ENCODE assay signal across 9 cellular contexts in genomic region chr7:27723086-27723485, GRCh38. TPM values are rescaled to one million over a fixed set of nuclear protein-coding genes. Genes with fewer than 3 reads are reported as not detected.
DNase-seq lines count a peak whose midpoint lies in the region; ATAC-seq and TF ChIP-seq lines count a peak whose summit lies in the region.
"Had no signal": no experiment of that assay in that cellular context is flagged by ENCODE, and none has a peak within 500 bp of the region (broad histone marks: within the 10 kb centered on the region; RNA-seq: fewer than 3 reads in every experiment).

No MANE protein-coding gene starts in this region.

- H3K36me3 ChIP-seq in Panc1 (ENCODE audit: control insufficient read depth, insufficient read depth, low read length): no peaks in the 10 kb centered on the region
- no peaks in the 10 kb centered on the region for H3K36me3 ChIP-seq in CD8-positive, alpha-beta memory T cell (ENCODE audit: insufficient read depth, low read length)

- no peak overlapping the region for H3K18ac ChIP-seq in H9 (ENCODE audit: insufficient read length, low read depth, low read length)

- in situ Hi-C loops in Panc1 (cut with HindIII; ENCODE audit: low pct_unique_long_range_greater_than_20kb, low sequenced_read_pairs): no loop called here
- in situ Hi-C loops in GM13976 (cut with MboI; ENCODE audit: low sequenced_read_pairs, unreplicated experiment): no loop called here

- H3K27ac ChIP-seq in H9 (ENCODE audit: insufficient read length, low read depth, low read length): no peak overlapping the region
- H3K27ac ChIP-seq in Panc1 (ENCODE audit: low read length): no peak overlapping the region
- H3K27ac ChIP-seq in CD8-positive, alpha-beta memory T cell (ENCODE audit: low read depth, low read length): no peak overlapping the region

- ATAC-seq in Panc1 (peak; percentile 91), left cardiac atrium (peak; percentile 67 to 75), GM21786 (IDR thresholded peaks at IDR 0.05; ENCODE audit: unreplicated experiment) (no peak)

- H3K9me3 ChIP-seq in H9 (ENCODE audit: control insufficient read depth, low read depth, low read length) (no peaks in the 10 kb centered on the region), Panc1 (ENCODE audit: control insufficient read depth, insufficient read depth, low read depth, low read length) (no peaks in the 10 kb centered on the region)
- no peaks in the 10 kb centered on the region for H3K9me3 ChIP-seq in CD8-positive, alpha-beta memory T cell (ENCODE audit: low read length)

- no peak overlapping the region for H4K5ac ChIP-seq in H9 (ENCODE audit: insufficient read length, low read depth, low read length)

- H3K9me3 Mint-ChIP-seq in H9: no peaks in the 10 kb centered on the region
- H3K9me3 Mint-ChIP-seq in CD8-positive, alpha-beta memory T cell: no peaks in the 10 kb centered on the region
- H3K9me3 Mint-ChIP-seq: nephron had no signal

- H3K23me2 ChIP-seq in H9 (ENCODE audit: insufficient read length, low read depth, low read length, poor library complexity, severe bottlenecking): no peaks in the 10 kb centered on the region

- H3K4me1 ChIP-seq in H9 (ENCODE audit: insufficient read depth, low read length): no peaks in the 10 kb centered on the region
- H3K4me1 ChIP-seq in Panc1 (ENCODE audit: control insufficient read depth, insufficient read depth, low read length): no peaks in the 10 kb centered on the region
- no peaks in the 10 kb centered on the region for H3K4me1 ChIP-seq in CD8-positive, alpha-beta memory T cell (ENCODE audit: insufficient read depth, low read length)

- peaks cover 29% of the 10 kb centered on the region for H3K27me3 Mint-ChIP-seq in H9 (ENCODE audit: low read depth)
- peaks cover 0 to 1% of the 10 kb centered on the region in 2 donors for H3K27me3 Mint-ChIP-seq in CD8-positive, alpha-beta memory T cell

- no peaks in the 10 kb centered on the region for H4K20me1 ChIP-seq in H9 (ENCODE audit: control insufficient read depth, insufficient read depth, insufficient read length)

- no peak overlapping the region for H2BK120ac ChIP-seq in H9 (ENCODE audit: low read depth, low read length, poor library complexity, severe bottlenecking)

- H3K14ac ChIP-seq in H9 (ENCODE audit: insufficient read depth, low read length): no peak overlapping the region

- CTCF ChIA-PET in Panc1 (lab: Charles Lee): no interaction called here
- CTCF ChIA-PET in CD8-positive, alpha-beta memory T cell (lab: Charles Lee): no interaction called here

- H3K79me1 ChIP-seq in H9 (ENCODE audit: insufficient read depth, low read depth, low read length, poor library complexity, severe bottlenecking): no peaks in the 10 kb centered on the region

- no peak overlapping the region for H2BK5ac ChIP-seq in H9 (ENCODE audit: insufficient read length, low read length)

- no peak overlapping the region for H2AFZ ChIP-seq in H9 (ENCODE audit: low read length)

- H3K56ac ChIP-seq in H9 (ENCODE audit: insufficient read length, low read depth, low read length): no peak overlapping the region

- H3K4me3 ChIP-seq in AG09309 (ENCODE audit: control insufficient read depth, low read depth, low read length) (no peak overlapping the region), Panc1 (ENCODE audit: low read depth in 2 of 2, low read length in 2 of 2) (no peak overlapping the region)
- no peak overlapping the region for H3K4me3 ChIP-seq in CD8-positive, alpha-beta memory T cell (ENCODE audit: low read length)

- intact Hi-C loops in Panc1 (cut with micrococcal nuclease; ENCODE audit: unreplicated experiment): no loop called here
- intact Hi-C loops in left cardiac atrium (cut with DNase I): no loop called here

- H3K4me1 Mint-ChIP-seq in H9: peaks cover 4 to 5% of the 10 kb centered on the region in 2 experiments
- peaks cover 3 to 5% (median 4%) of the 10 kb centered on the region in 3 donors for H3K4me1 Mint-ChIP-seq in CD8-positive, alpha-beta memory T cell
- H3K4me1 Mint-ChIP-seq: nephron had no signal

- TF ChIP-seq CTCF in AG09309 (IDR thresholded peaks at IDR 0.05; ENCODE audit: control insufficient read depth, insufficient read depth, low read depth, low read length, missing control alignments): peak; percentile 32
- TF ChIP-seq CTCF in H9 (conservative IDR thresholded peaks at IDR 0.05): peak; percentile 25; the same call in 1 of the 3 replicates
- TF ChIP-seq CTCF in Panc1 (IDR thresholded peaks at IDR 0.05): peak; percentile 63; the same call in 1 of the 2 replicates
- no peak for TF ChIP-seq CTCF in GM13976 (IDR thresholded peaks at IDR 0.05; ENCODE audit: borderline replicate concordance, control extremely low read depth, extremely low read depth, insufficient read depth, missing control alignments)

- H2BK15ac ChIP-seq in H9 (ENCODE audit: low read depth, low read length): no peak overlapping the region

- POLR2A ChIA-PET in Panc1 (lab: Charles Lee): interaction anchor here (0.5 kb wide), 1 partner anchor 10 kb away, joined by 4 read pairs; no protein-coding TSS in a partner anchor
- POLR2A ChIA-PET in CD8-positive, alpha-beta memory T cell (lab: Charles Lee): no interaction called here

- no peak overlapping the region for H2BK12ac ChIP-seq in H9 (ENCODE audit: insufficient read length, low read depth, low read length)

- no peak overlapping the region for H2BK20ac ChIP-seq in H9 (ENCODE audit: low read depth, low read length, poor library complexity, severe bottlenecking)

- H3K23ac ChIP-seq in H9 (ENCODE audit: insufficient read length, low read depth, low read length): no peak overlapping the region

- DNase-seq in AG09309 (ENCODE audit: low read depth) (no peak), H9 (no peak), Panc1 (ENCODE audit: low read depth, low spot score) (no peak), left cardiac atrium (no peak), GM13976 (ENCODE audit: low spot score) (no peak), mucosa of gallbladder (ENCODE audit: low spot score) (no peak)
- DNase-seq in CD8-positive, alpha-beta memory T cell: no peak

- H3T11ph ChIP-seq in H9 (ENCODE audit: low read length): no peak overlapping the region

- no peaks in the 10 kb centered on the region for H3K36me3 Mint-ChIP-seq in H9 (ENCODE audit: insufficient read depth in 1 of 3, low read depth in 3 of 3)
- H3K36me3 Mint-ChIP-seq in CD8-positive, alpha-beta memory T cell: no peaks in the 10 kb centered on the region

- no peak overlapping the region for H3K9ac ChIP-seq in H9 (ENCODE audit: extremely low read depth, insufficient read length, low read length)

- no peak overlapping the region for H3K4me3 Mint-ChIP-seq in H9
- H3K4me3 Mint-ChIP-seq in CD8-positive, alpha-beta memory T cell: no peak overlapping the region
- H3K4me3 Mint-ChIP-seq: nephron had no signal

- WGBS in H9 (ENCODE audit: extremely low coverage, insufficient read length, low lambda C conversion rate): no CpG with 5 or more reads among the region's 1 CpG

- peaks cover 4% of the 10 kb centered on the region; the same call in 1 of the 2 replicates for H3K27me3 ChIP-seq in H9 (ENCODE audit: insufficient read depth, low read length)
- H3K27me3 ChIP-seq in Panc1 (ENCODE audit: control insufficient read depth, insufficient read depth, low read length): no peaks in the 10 kb centered on the region
- H3K27me3 ChIP-seq in CD8-positive, alpha-beta memory T cell (ENCODE audit: insufficient read depth, low read length, poor library complexity, severe bottlenecking): no peaks in the 10 kb centered on the region

- H3K4me2 ChIP-seq in H9 (ENCODE audit: insufficient read depth, insufficient read length, low read length): no peak overlapping the region

- no peak overlapping the region for H4K91ac ChIP-seq in H9 (ENCODE audit: insufficient read length, low read depth, low read length)

- H3K79me2 ChIP-seq in H9 (ENCODE audit: insufficient read depth, low read length): no peaks in the 10 kb centered on the region

- no TSS peak for BruUV-seq in Panc1 (replicated peaks; lab: Mats Ljungman, UMichigan)

- no peak overlapping the region for H4K8ac ChIP-seq in H9 (replicated peaks; ENCODE audit: insufficient read length, low read depth, low read length)

- no peak overlapping the region for H3K27ac Mint-ChIP-seq in H9
- H3K27ac Mint-ChIP-seq in CD8-positive, alpha-beta memory T cell: no peak overlapping the region
- H3K27ac Mint-ChIP-seq: nephron had no signal

- H2AK5ac ChIP-seq in H9 (ENCODE audit: insufficient read length, low read length): no peak overlapping the region

- no peak overlapping the region for H3K4ac ChIP-seq in H9 (ENCODE audit: low read depth, low read length)

RNA-seq across cellular contexts. Expression of gene TAX1BP1, which starts 16.9 kb away (rescaled TPM):
- total RNA-seq in H9 (2021) (58.0 and 58.3 TPM in 2 replicates), Panc1 (2021; ENCODE audit: unreplicated experiment) (125 TPM), left cardiac atrium (100 to 1,000 TPM; 119 to 133 TPM), mucosa of gallbladder (159 TPM)
- polyA plus RNA-seq in Panc1 (2012; ENCODE audit: insufficient read length): 80.8 TPM
- 10 to 100 TPM; 80.8 to 82.1 TPM for total RNA-seq in CD8-positive, alpha-beta memory T cell
- polyA plus RNA-seq in CD8-positive, alpha-beta memory T cell: 135 TPM
